ENCODE assay signal across 8 cellular contexts in the genomic region with DNA sequence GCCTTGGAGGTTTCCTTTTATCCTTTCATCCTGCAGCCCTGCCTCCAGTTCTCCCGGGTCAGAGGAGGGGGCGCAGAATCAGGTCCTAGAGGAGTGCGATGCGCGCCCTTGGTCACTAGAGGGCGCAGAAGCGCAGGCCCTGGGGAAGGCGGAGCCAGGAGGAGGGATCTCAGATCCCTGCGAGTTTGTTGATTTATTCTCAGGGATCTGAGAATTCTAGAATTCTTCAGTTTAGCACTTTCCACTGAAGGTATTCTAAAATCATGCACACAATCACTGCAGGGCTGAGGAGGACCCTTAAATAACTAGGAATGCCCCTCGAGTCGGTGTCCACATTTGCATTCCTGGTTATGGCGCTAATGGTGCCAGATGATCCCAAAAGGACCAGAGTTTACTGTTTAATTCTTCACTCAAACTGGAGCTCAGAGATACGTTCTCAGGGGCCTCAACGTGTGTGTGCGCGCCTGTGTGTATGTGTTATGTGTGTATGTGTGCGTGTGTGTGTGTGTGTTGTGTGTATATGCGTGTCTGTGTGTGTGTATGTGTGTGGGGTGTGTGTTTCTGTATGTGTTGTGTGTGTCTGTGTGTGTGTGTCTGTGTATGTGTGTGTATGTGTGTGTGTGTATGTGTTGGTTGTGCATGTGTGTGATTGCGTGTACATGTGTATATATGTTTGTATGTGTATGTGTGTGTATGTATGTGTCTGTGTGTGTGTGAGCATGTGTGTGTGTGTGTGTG. TPM values are rescaled to one million over a fixed set of nuclear protein-coding genes. Genes with fewer than 3 reads are reported as not detected.
A peak's percentile ranks its signal among the peaks of the same experiment; 100 is the strongest.
DNase-seq lines count a peak whose midpoint lies in the region; ATAC-seq and TF ChIP-seq lines count a peak whose summit lies in the region.

No MANE protein-coding gene starts in this region.

- H3K4me1 ChIP-seq in prostate gland (replicated peaks) = no peaks in the 10 kb centered on the region
- H3K4me1 ChIP-seq in aorta (ENCODE audit: control insufficient read depth in 1 of 2, insufficient read depth in 2 of 2, low read length in 2 of 2) = no peaks in the 10 kb centered on the region

- WGBS in prostate gland = 35% methylated on average over 19 of the region's 19 CpGs
- 25 to 26% methylated on average over 19 of the region's 19 CpGs for WGBS in aorta, 2 donors

- H3K27ac ChIP-seq in prostate gland = no peak overlapping the region
- H3K27ac ChIP-seq in aorta (ENCODE audit: low read depth in 1 of 2, low read length in 2 of 2) = no peak overlapping the region

- H3K4me3 ChIP-seq in prostate gland (no peak overlapping the region), aorta (ENCODE audit: low read length in 2 of 2) (no peak overlapping the region)

- no peaks in the 10 kb centered on the region for H3K36me3 ChIP-seq in prostate gland
- no peaks in the 10 kb centered on the region for H3K36me3 ChIP-seq in aorta (ENCODE audit: control insufficient read depth in 1 of 2, insufficient read depth in 2 of 2, low read length in 1 of 2)

- peak; percentile 73 for ATAC-seq in GM21367 (IDR thresholded peaks at IDR 0.05; ENCODE audit: unreplicated experiment)
- ATAC-seq in aorta (ENCODE audit: low FRiP score) = peak; percentile 90

- H3K9me3 ChIP-seq in prostate gland (no peaks in the 10 kb centered on the region), aorta (ENCODE audit: control insufficient read depth, low read length) (no peaks in the 10 kb centered on the region)

- H3K27me3 ChIP-seq in prostate gland (replicated peaks; ENCODE audit: insufficient read depth) (no peaks in the 10 kb centered on the region), aorta (ENCODE audit: control insufficient read depth in 1 of 2, insufficient read depth in 2 of 2, low read length in 1 of 2) (no peaks in the 10 kb centered on the region)

- no peak for TF ChIP-seq POLR2A in prostate gland (IDR thresholded peaks at IDR 0.05)

- TF ChIP-seq CTCF in prostate gland (IDR thresholded peaks at IDR 0.05) = peak; percentile 50 to 71 (median 52)

- DNase-seq in DMS 273 treated with DMSO at 0.1 percent for 48 hours (lab: John Stamatoyannopoulos, UW) (peak; percentile 33), HT-29 (ENCODE audit: low spot score) (peak; percentile 56), SHP77 (lab: John Stamatoyannopoulos, UW) (peak; percentile 67 to 69), head of caudate nucleus (peak; percentile 28 to 85 (median 70)), prostate gland (ENCODE audit: low spot score) (peak; percentile 13), aorta (peak; percentile 65 to 87)
- DNase-seq in activated naive CD4-positive, alpha-beta T cell (lab: John Stamatoyannopoulos, UW) = peak; percentile 11 to 60 (median 40)

- intact Hi-C loops in head of caudate nucleus (cut with DNase I) (no loop called here), prostate gland (cut with DNase I) (no loop called here), aorta (cut with DNase I) (loop anchor here in 1 of 2 donors (10.0 kb wide), 1 partner anchor 1270 kb away; no protein-coding TSS in a partner anchor)

RNA-seq across cellular contexts. Expression of a gene that starts 6.9 kb away (rescaled TPM):
- total RNA-seq in HT-29 (2014; rRNA removed; shearing (Covaris generic)) = 138 and 147 TPM in 2 replicates
- total RNA-seq in prostate gland = 100 to 1,000 TPM in 1 of 2 donors, 10 to 100 TPM in 1; 66.9 to 104 TPM
- total RNA-seq in aorta = 10 to 100 TPM; 29.2 to 47.5 TPM
- 10 to 100 TPM; 10.8 to 53.8 TPM for polyA plus RNA-seq in aorta

Comparison
In these comparisons a context has a peak if more than half of its experiments do, and no peak if none do; other contexts are left out.
1. DNase-seq: peak in every context shown above with its lines; median percentile 76 in aorta; 70 in head of caudate nucleus; 68 in SHP77; 56 in HT-29; 40 in activated naive CD4-positive, alpha-beta T cell; 33 in DMS 273 treated with DMSO at 0.1 percent for 48 hours; 13 in prostate gland.